In genomic region chr1:212242288-212242984, GRCh38 we compare ENCODE assay signal across 1 cellular context.
A peak's percentile ranks its signal among the peaks of the same experiment; 100 is the strongest.
TF ChIP-seq lines count a peak whose summit lies in the region.

No MANE protein-coding gene starts in this region.

TF ChIP-seq in HepG2, 621 proteins besides CTCF, POLR2A, EP300 and RAD21 (continued from another document and continues in another):
- no peak for TF ChIP-seq ZBTB10 (CRISPR knock-in tag; IDR thresholded peaks at IDR 0.05; ENCODE audit: borderline replicate concordance)
- no peak for TF ChIP-seq ZNF646 (CRISPR knock-in tag; IDR thresholded peaks at IDR 0.05)
- TF ChIP-seq ZBTB2 (CRISPR knock-in tag; IDR thresholded peaks at IDR 0.05; ENCODE audit: low read depth): no peak
- no peak for TF ChIP-seq EZH2 (conservative IDR thresholded peaks at IDR 0.05; ENCODE audit: low read depth, low read length)
- no peak for TF ChIP-seq TAF1 (CRISPR knock-in tag; IDR thresholded peaks at IDR 0.05)
- TF ChIP-seq HNRNPL (IDR thresholded peaks at IDR 0.05; ENCODE audit: low read depth, low read length): 0 out of 2 replicates have a peak, but pooled peaks have one; percentile 36
- TF ChIP-seq RBM39 (IDR thresholded peaks at IDR 0.05; ENCODE audit: low read depth, low read length, poor library complexity, severe bottlenecking): no peak
- TF ChIP-seq CC2D1A (CRISPR knock-in tag; IDR thresholded peaks at IDR 0.05): no peak
- no peak for TF ChIP-seq ZNF256 (CRISPR knock-in tag; conservative IDR thresholded peaks at IDR 0.05)
- TF ChIP-seq ZNF337 (CRISPR knock-in tag; IDR thresholded peaks at IDR 0.05; ENCODE audit: borderline replicate concordance, low read depth): no peak
- TF ChIP-seq STAG1 (CRISPR knock-in tag; IDR thresholded peaks at IDR 0.05): no peak
- no peak for TF ChIP-seq MTA3 (CRISPR knock-in tag; IDR thresholded peaks at IDR 0.05)
- TF ChIP-seq ZNF580 (CRISPR knock-in tag; IDR thresholded peaks at IDR 0.05; ENCODE audit: borderline replicate concordance, low read depth): no peak; the same call in 1 of the 2 replicates
- peak; percentile 25; the same call in 1 of the 2 replicates for TF ChIP-seq NR2F2 (IDR thresholded peaks at IDR 0.05; ENCODE audit: borderline replicate concordance, low read depth)
- TF ChIP-seq POGK (CRISPR knock-in tag; conservative IDR thresholded peaks at IDR 0.05): no peak
- TF ChIP-seq POLR2G (IDR thresholded peaks at IDR 0.05; ENCODE audit: low read depth, low read length): peak; percentile 71
- TF ChIP-seq NFYB (CRISPR knock-in tag; IDR thresholded peaks at IDR 0.05): no peak
- TF ChIP-seq U2AF2 (IDR thresholded peaks at IDR 0.05; ENCODE audit: low read depth, low read length): no peak
- no peak for TF ChIP-seq SNRNP70 (IDR thresholded peaks at IDR 0.05; ENCODE audit: low read depth, low read length)
- TF ChIP-seq EHMT2 (IDR thresholded peaks at IDR 0.05; ENCODE audit: borderline replicate concordance, low read depth, low read length): no peak
- no peak for TF ChIP-seq KLF15 (CRISPR knock-in tag; IDR thresholded peaks at IDR 0.05; ENCODE audit: borderline replicate concordance)
- TF ChIP-seq ZNF567 (CRISPR knock-in tag; IDR thresholded peaks at IDR 0.05; ENCODE audit: borderline replicate concordance): no peak
- TF ChIP-seq ZSCAN25 (CRISPR knock-in tag; IDR thresholded peaks at IDR 0.05): no peak
- no peak for TF ChIP-seq SYNCRIP (IDR thresholded peaks at IDR 0.05; ENCODE audit: insufficient read depth, low read depth, low read length)
- TF ChIP-seq CHD2 (IDR thresholded peaks at IDR 0.05; ENCODE audit: low read depth, low read length): no peak
- TF ChIP-seq CSRNP1 (CRISPR knock-in tag; IDR thresholded peaks at IDR 0.05): 0 out of 2 replicates have a peak, but pooled peaks have one; percentile 42
- TF ChIP-seq MAF1 (CRISPR knock-in tag; IDR thresholded peaks at IDR 0.05; ENCODE audit: borderline replicate concordance): no peak
- TF ChIP-seq ZBTB8A (CRISPR knock-in tag; IDR thresholded peaks at IDR 0.05; ENCODE audit: borderline replicate concordance, low read depth): no peak
- TF ChIP-seq ETS1 (CRISPR knock-in tag; IDR thresholded peaks at IDR 0.05): no peak
- TF ChIP-seq ZBED4 (CRISPR knock-in tag; IDR thresholded peaks at IDR 0.05; ENCODE audit: borderline replicate concordance): no peak
- TF ChIP-seq ZNF543 (CRISPR knock-in tag; IDR thresholded peaks at IDR 0.05): no peak; the same call in 1 of the 2 replicates
- TF ChIP-seq PRDM10 (CRISPR knock-in tag; IDR thresholded peaks at IDR 0.05; ENCODE audit: low read depth): no peak
